Comparison of ENCODE assay signal across 15 cellular contexts in the genomic region with DNA sequence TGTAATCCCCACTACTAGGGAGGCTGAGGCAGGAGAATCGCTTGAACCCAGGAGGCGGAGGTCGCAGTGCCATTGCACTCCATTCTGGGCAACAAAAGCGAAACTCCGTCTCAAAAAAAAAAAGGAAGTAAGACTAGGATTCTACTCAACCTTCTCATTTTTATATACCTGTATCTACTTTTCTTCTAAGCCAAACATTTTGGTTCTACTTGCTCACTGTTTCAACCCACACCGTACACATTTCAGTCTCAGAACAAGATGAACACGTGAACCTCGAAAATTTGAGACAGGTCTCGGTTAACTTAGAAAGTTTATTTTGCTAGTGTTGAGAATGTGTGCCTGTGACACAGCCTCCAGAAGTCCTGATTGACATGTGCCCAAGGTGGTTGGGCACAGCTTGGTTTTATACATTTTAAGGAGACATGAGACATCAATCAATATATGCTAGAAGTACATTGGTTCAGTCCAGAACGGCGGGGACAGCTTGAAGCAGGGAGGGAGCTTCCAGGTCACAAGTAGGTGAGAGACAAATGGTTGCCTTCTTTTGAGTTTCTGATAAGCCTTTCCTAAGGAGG. TPM values are rescaled to one million over a fixed set of nuclear protein-coding genes. Genes with fewer than 3 reads are reported as not detected.
A peak's percentile ranks its signal among the peaks of the same experiment; 100 is the strongest.
DNase-seq lines count a peak whose midpoint lies in the region; ATAC-seq, FAIRE-seq and TF ChIP-seq lines count a peak whose summit lies in the region.
"Had no signal": no experiment of that assay in that cellular context is flagged by ENCODE, and none has a peak within 500 bp of the region (broad histone marks: within the 10 kb centered on the region; RNA-seq: fewer than 3 reads in every experiment).

No MANE protein-coding gene starts in this region.

- H3K9me3 Mint-ChIP-seq in CD8-positive, alpha-beta T cell = no peaks in the 10 kb centered on the region
- peaks cover 0 to 9% (median 0%) of the 10 kb centered on the region in 5 experiments for H3K9me3 Mint-ChIP-seq in brain
- H3K9me3 Mint-ChIP-seq in progenitor cell of endocrine pancreas (ENCODE audit: low read depth) = no peaks in the 10 kb centered on the region
- H3K9me3 Mint-ChIP-seq: activated naive CD8-positive, alpha-beta T cell treated with anti-CD3 and anti-CD28 coated beads, Interleukin-2, amount 10 ng/mL, durations not matched to agents 7 days and 5 days had no signal

- peaks cover 78% of the 10 kb centered on the region for H3K4me1 Mint-ChIP-seq in CD8-positive, alpha-beta T cell (ENCODE audit: low read depth)
- peaks cover 79% of the 10 kb centered on the region for H3K4me1 Mint-ChIP-seq in brain
- H3K4me1 Mint-ChIP-seq in progenitor cell of endocrine pancreas (ENCODE audit: low read depth) = peaks cover 42% of the 10 kb centered on the region

- no peaks in the 10 kb centered on the region for H3K36me3 ChIP-seq in CD8-positive, alpha-beta T cell (ENCODE audit: insufficient read depth, low read length)
- H3K36me3 ChIP-seq in tibial artery = no peaks in the 10 kb centered on the region
- H3K36me3 ChIP-seq: uterus had no signal

- ATAC-seq in CD8-positive, alpha-beta T cell = no peak
- ATAC-seq in HG03571 (IDR thresholded peaks at IDR 0.05; ENCODE audit: unreplicated experiment) = no peak
- ATAC-seq in GM19397 (IDR thresholded peaks at IDR 0.05; ENCODE audit: unreplicated experiment) = no peak

- H3K27me3 ChIP-seq in CD8-positive, alpha-beta T cell (ENCODE audit: insufficient read depth, low read length) = no peaks in the 10 kb centered on the region
- H3K27me3 ChIP-seq in tibial artery = no peaks in the 10 kb centered on the region
- H3K27me3 ChIP-seq: uterus had no signal

- H3K27me3 Mint-ChIP-seq in CD8-positive, alpha-beta T cell (ENCODE audit: low read depth) = no peaks in the 10 kb centered on the region
- peaks cover 6% of the 10 kb centered on the region for H3K27me3 Mint-ChIP-seq in brain
- H3K27me3 Mint-ChIP-seq in progenitor cell of endocrine pancreas = no peaks in the 10 kb centered on the region
- H3K27me3 Mint-ChIP-seq: activated naive CD8-positive, alpha-beta T cell treated with anti-CD3 and anti-CD28 coated beads, Interleukin-2, amount 10 ng/mL, durations not matched to agents 7 days and 5 days had no signal

- CTCF ChIA-PET in CD8-positive, alpha-beta T cell (lab: Charles Lee) = interaction anchor here (0.6 kb wide), 1 partner anchor 9 kb away, joined by 3 read pairs; no protein-coding TSS in a partner anchor

- peak overlapping the region; percentile 37 for H3K4me3 Mint-ChIP-seq in CD8-positive, alpha-beta T cell
- H3K4me3 Mint-ChIP-seq in brain (peak overlapping the region; percentile 13 to 65 (median 21)), progenitor cell of endocrine pancreas (ENCODE audit: low read depth) (no peak overlapping the region)
- H3K4me3 Mint-ChIP-seq: activated naive CD8-positive, alpha-beta T cell treated with anti-CD3 and anti-CD28 coated beads, Interleukin-2, amount 10 ng/mL, durations not matched to agents 7 days and 5 days had no signal

- TF ChIP-seq POLR2A in GM12892 (IDR thresholded peaks at IDR 0.05; ENCODE audit: low read depth, low read length) = no peak

- intact Hi-C loops in CD8-positive, alpha-beta T cell (cut with DNase I, micrococcal nuclease) = no loop called here
- intact Hi-C loops in tibial artery (cut with DNase I; ENCODE audit: low total_unique reads) = no loop called here

- H3K36me3 Mint-ChIP-seq in CD8-positive, alpha-beta T cell = peaks cover 10% of the 10 kb centered on the region
- H3K36me3 Mint-ChIP-seq in brain (peaks cover 11% of the 10 kb centered on the region), progenitor cell of endocrine pancreas (ENCODE audit: insufficient read depth) (no peaks in the 10 kb centered on the region)

- no peak for TF ChIP-seq CTCF in CD8-positive, alpha-beta T cell (IDR thresholded peaks at IDR 0.05)
- no peak for TF ChIP-seq CTCF in brain (conservative IDR thresholded peaks at IDR 0.05)
- TF ChIP-seq CTCF in progenitor cell of endocrine pancreas (IDR thresholded peaks at IDR 0.05; ENCODE audit: unreplicated experiment) = no peak
- TF ChIP-seq CTCF in tibial artery (IDR thresholded peaks at IDR 0.05) = no peak

- DNase-seq in CD8-positive, alpha-beta T cell = no peak
- DNase-seq in GM12892 (ENCODE audit: insufficient read length) (no peak), progenitor cell of endocrine pancreas (ENCODE audit: low spot score, unreplicated experiment) (no peak), tibial artery (no peak)
- DNase-seq: activated naive CD8-positive, alpha-beta T cell treated with anti-CD3 and anti-CD28 coated beads, Interleukin-2, amount 10 ng/mL, durations not matched to agents 7 days and 5 days; Kasumi-1; NCI-H1694 treated with DMSO at 0.1 percent for 48 hours; NCI-H69; uterus had no signal

- peak; percentile 33 for FAIRE-seq in GM12892 (lab: Jason Lieb, UNC)
- FAIRE-seq: H1, islet of Langerhans had no signal

- H3K27ac ChIP-seq in CD8-positive, alpha-beta T cell (ENCODE audit: low read depth, low read length) = no peak overlapping the region
- no peak overlapping the region for H3K27ac ChIP-seq in tibial artery
- H3K27ac ChIP-seq: HL-60 had no signal

- peaks cover 63% of the 10 kb centered on the region for H3K4me1 ChIP-seq in CD8-positive, alpha-beta T cell (ENCODE audit: insufficient read depth, low read length)
- peaks cover 0 to 70% (median 44%) of the 10 kb centered on the region in 4 donors for H3K4me1 ChIP-seq in tibial artery

- POLR2A ChIA-PET in CD8-positive, alpha-beta T cell (lab: Charles Lee) = interaction anchor here (0.7 to 2.0 kb wide), 3 partner anchors 9 to 19 kb away, joined by 3 to 5 read pairs (median 3); no protein-coding TSS in a partner anchor

- H3K4me3 ChIP-seq in CD8-positive, alpha-beta T cell (ENCODE audit: low read depth, low read length) = no peak overlapping the region
- no peak overlapping the region for H3K4me3 ChIP-seq in tibial artery
- H3K4me3 ChIP-seq: uterus had no signal

- no peaks in the 10 kb centered on the region for H3K9me3 ChIP-seq in CD8-positive, alpha-beta T cell (ENCODE audit: low read length)
- no peaks in the 10 kb centered on the region for H3K9me3 ChIP-seq in tibial artery
- H3K9me3 ChIP-seq: uterus had no signal

- H3K27ac Mint-ChIP-seq in CD8-positive, alpha-beta T cell = peak overlapping the region; percentile 76
- H3K27ac Mint-ChIP-seq in brain (peak overlapping the region in 3 of 5 experiments; percentile 4 to 67 (median 59)), progenitor cell of endocrine pancreas (peak overlapping the region; percentile 41)
- H3K27ac Mint-ChIP-seq: activated naive CD8-positive, alpha-beta T cell treated with anti-CD3 and anti-CD28 coated beads, Interleukin-2, amount 10 ng/mL, durations not matched to agents 7 days and 5 days had no signal

RNA-seq across cellular contexts. Expression of gene ADD1, which starts 3.7 kb away (rescaled TPM):
- total RNA-seq in CD8-positive, alpha-beta T cell = 100 to 1,000 TPM; 129 TPM
- 77.1 TPM for polyA plus RNA-seq in GM12892 (2012; ENCODE audit: missing spikeins)
- 408 TPM for polyA plus RNA-seq in brain (ENCODE audit: insufficient read depth, low read depth, low replicate concordance)
- total RNA-seq in progenitor cell of endocrine pancreas = 249 and 271 TPM in 2 replicates

RNA-seq across cellular contexts. Expression of gene SH3BP2, which starts 54.5 kb away (rescaled TPM):
- 10 to 100 TPM; 22.4 to 24.8 TPM for total RNA-seq in CD8-positive, alpha-beta T cell
- 27.8 TPM for polyA plus RNA-seq in GM12892 (2012; ENCODE audit: missing spikeins)
- 30.3 TPM for polyA plus RNA-seq in brain (ENCODE audit: insufficient read depth, low read depth, low replicate concordance)
- 67.7 and 70.8 TPM in 2 replicates for total RNA-seq in progenitor cell of endocrine pancreas
